ENCODE assay signal across 1 cellular context in the genomic region with DNA sequence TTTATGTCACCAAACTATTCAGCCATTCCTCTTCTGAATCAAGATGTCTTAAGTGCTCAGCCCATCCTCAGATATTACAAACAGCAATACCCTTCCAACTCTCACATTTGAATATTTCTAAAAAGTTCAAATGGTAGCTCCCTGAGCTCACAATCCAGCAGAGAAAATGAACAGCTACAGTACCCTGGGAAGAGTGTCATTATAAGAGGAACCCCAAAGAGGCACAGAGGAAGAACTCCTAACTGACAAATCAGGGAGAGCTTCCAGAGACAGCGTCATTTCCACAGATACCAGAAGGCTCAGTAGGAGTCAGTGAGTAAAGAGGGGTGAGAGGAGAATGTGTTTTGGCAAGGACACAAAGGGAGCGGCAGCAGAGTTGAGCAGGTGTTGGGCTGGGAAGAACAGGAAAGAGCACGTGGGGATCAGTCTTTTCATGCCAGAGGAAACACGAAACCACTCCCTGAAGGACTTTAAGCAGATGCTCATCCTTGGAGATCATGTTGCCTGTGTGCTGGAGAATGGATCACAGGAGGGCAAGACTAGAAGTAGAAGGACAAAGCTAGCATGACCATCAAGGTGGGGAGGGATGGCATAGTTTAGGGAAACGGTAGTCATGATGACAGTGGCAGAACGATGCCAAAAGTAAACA.
TF ChIP-seq lines count a peak whose summit lies in the region.

No MANE protein-coding gene starts in this region.

TF ChIP-seq in H1, 55 proteins besides CTCF, POLR2A, EP300 and RAD21:
- TF ChIP-seq, protein P1, sequence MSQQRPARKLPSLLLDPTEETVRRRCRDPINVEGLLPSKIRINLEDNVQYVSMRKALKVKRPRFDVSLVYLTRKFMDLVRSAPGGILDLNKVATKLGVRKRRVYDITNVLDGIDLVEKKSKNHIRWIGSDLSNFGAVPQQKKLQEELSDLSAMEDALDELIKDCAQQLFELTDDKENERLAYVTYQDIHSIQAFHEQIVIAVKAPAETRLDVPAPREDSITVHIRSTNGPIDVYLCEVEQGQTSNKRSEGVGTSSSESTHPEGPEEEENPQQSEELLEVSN (IDR thresholded peaks at IDR 0.05): peak; percentile 69
- TF ChIP-seq, protein P2, sequence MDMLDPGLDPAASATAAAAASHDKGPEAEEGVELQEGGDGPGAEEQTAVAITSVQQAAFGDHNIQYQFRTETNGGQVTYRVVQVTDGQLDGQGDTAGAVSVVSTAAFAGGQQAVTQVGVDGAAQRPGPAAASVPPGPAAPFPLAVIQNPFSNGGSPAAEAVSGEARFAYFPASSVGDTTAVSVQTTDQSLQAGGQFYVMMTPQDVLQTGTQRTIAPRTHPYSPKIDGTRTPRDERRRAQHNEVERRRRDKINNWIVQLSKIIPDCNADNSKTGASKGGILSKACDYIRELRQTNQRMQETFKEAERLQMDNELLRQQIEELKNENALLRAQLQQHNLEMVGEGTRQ (IDR thresholded peaks at IDR 0.05; ENCODE audit: low read length): 0 out of 2 replicates have a peak, but pooled peaks have one; percentile 21
- no peak for TF ChIP-seq HDAC2 (IDR thresholded peaks at IDR 0.05; ENCODE audit: borderline replicate concordance in 1 of 2, low read depth in 2 of 2, low read length in 2 of 2)
- peak in 1 of 2 experiments; percentile 55; a peak in 1 of 4 replicates for TF ChIP-seq SIN3A (conservative IDR thresholded peaks at IDR 0.05 in 1 of 2, IDR thresholded peaks at IDR 0.05 in 1 of 2; ENCODE audit: low read depth in 1 of 2, low read length in 2 of 2)
- no peak for TF ChIP-seq TAF1 (IDR thresholded peaks at IDR 0.05; ENCODE audit: low read depth, low read length)
- TF ChIP-seq ZNF274 (IDR thresholded peaks at IDR 0.05; ENCODE audit: borderline replicate concordance, extremely low read depth, low read length): no peak
- TF ChIP-seq CBX8 (IDR thresholded peaks at IDR 0.05; ENCODE audit: borderline replicate concordance, low read depth, low read length): no peak
- TF ChIP-seq, protein P3, sequence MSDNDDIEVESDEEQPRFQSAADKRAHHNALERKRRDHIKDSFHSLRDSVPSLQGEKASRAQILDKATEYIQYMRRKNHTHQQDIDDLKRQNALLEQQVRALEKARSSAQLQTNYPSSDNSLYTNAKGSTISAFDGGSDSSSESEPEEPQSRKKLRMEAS (IDR thresholded peaks at IDR 0.05): peak; percentile 93
